ENCODE assay signal across 15 cellular contexts in genomic region chr9:16281707-16282106, GRCh38.
"Had no signal": no experiment of that assay in that cellular context is flagged by ENCODE, and none has a peak within 500 bp of the region (broad histone marks: within the 10 kb centered on the region; RNA-seq: fewer than 3 reads in every experiment).

No MANE protein-coding gene starts in this region.

- H3K36me3 ChIP-seq: colonic mucosa, esophagus squamous epithelium, stomach had no signal

- H3K36me3 Mint-ChIP-seq: activated naive CD8-positive, alpha-beta T cell treated with anti-CD3 and anti-CD28 coated beads for 36 hours; memory B cell; natural killer cell treated with Interleukin-12 subunit alpha and Interleukin-12 subunit beta and Interleukin-15 and Interleukin-18, amount 100 ng/mL, for 72 hours had no signal

- H3K4me3 Mint-ChIP-seq: activated naive CD8-positive, alpha-beta T cell treated with anti-CD3 and anti-CD28 coated beads for 36 hours; memory B cell; natural killer cell treated with Interleukin-12 subunit alpha and Interleukin-12 subunit beta and Interleukin-15 and Interleukin-18, amount 100 ng/mL, for 72 hours had no signal

- H3K27me3 ChIP-seq: body of pancreas, colonic mucosa, esophagus squamous epithelium, stomach had no signal

- H3K4me1 Mint-ChIP-seq: activated naive CD8-positive, alpha-beta T cell treated with anti-CD3 and anti-CD28 coated beads for 36 hours; memory B cell had no signal

- ATAC-seq: body of pancreas; left ventricle myocardium superior; natural killer cell treated with Interleukin-12 subunit alpha and Interleukin-12 subunit beta and Interleukin-15 and Interleukin-18, amount 100 ng/mL, for 72 hours had no signal

- H3K27ac ChIP-seq: body of pancreas, colonic mucosa, esophagus squamous epithelium, stomach had no signal

- H3K27ac Mint-ChIP-seq: activated naive CD8-positive, alpha-beta T cell treated with anti-CD3 and anti-CD28 coated beads for 36 hours; memory B cell; natural killer cell treated with Interleukin-12 subunit alpha and Interleukin-12 subunit beta and Interleukin-15 and Interleukin-18, amount 100 ng/mL, for 72 hours had no signal

- H3K4me3 ChIP-seq: body of pancreas, colonic mucosa, esophagus squamous epithelium, stomach had no signal

- H3K27me3 Mint-ChIP-seq: activated naive CD8-positive, alpha-beta T cell treated with anti-CD3 and anti-CD28 coated beads for 36 hours; memory B cell had no signal

- H3K9me3 ChIP-seq: body of pancreas, colonic mucosa, esophagus squamous epithelium, stomach had no signal

- H3K9me3 Mint-ChIP-seq: natural killer cell treated with Interleukin-12 subunit alpha and Interleukin-12 subunit beta and Interleukin-15 and Interleukin-18, amount 100 ng/mL, for 72 hours had no signal

- DNase-seq: activated CD4-positive, alpha-beta T cell treated with anti-CD3 and anti-CD28 coated beads, Interleukin-2, amount 50 U/mL, for 1 hour; activated CD8-positive, alpha-beta memory T cell treated with anti-CD3 and anti-CD28 coated beads for 24 hours; activated naive CD8-positive, alpha-beta T cell treated with anti-CD3 and anti-CD28 coated beads for 36 hours; amygdala; body of pancreas; central memory CD4-positive, alpha-beta T cell; colonic mucosa; esophagus squamous epithelium; kidney glomerular epithelial cell; left ventricle myocardium superior; stimulated activated CD4-positive, alpha-beta T cell treated with anti-CD3 and anti-CD28 coated beads, Interleukin-12 subunit alpha, Interleukin-12 subunit beta, amount 100 ng/mL, for 4 hours; stimulated activated CD4-positive, alpha-beta T cell treated with anti-CD3 and anti-CD28 coated beads, Interleukin-2, amount 100 ng/mL, for 24 hours; stomach had no signal

- H3K4me1 ChIP-seq: body of pancreas, colonic mucosa had no signal
